23 cellular contexts compared by ENCODE assay signal in the genomic region with DNA sequence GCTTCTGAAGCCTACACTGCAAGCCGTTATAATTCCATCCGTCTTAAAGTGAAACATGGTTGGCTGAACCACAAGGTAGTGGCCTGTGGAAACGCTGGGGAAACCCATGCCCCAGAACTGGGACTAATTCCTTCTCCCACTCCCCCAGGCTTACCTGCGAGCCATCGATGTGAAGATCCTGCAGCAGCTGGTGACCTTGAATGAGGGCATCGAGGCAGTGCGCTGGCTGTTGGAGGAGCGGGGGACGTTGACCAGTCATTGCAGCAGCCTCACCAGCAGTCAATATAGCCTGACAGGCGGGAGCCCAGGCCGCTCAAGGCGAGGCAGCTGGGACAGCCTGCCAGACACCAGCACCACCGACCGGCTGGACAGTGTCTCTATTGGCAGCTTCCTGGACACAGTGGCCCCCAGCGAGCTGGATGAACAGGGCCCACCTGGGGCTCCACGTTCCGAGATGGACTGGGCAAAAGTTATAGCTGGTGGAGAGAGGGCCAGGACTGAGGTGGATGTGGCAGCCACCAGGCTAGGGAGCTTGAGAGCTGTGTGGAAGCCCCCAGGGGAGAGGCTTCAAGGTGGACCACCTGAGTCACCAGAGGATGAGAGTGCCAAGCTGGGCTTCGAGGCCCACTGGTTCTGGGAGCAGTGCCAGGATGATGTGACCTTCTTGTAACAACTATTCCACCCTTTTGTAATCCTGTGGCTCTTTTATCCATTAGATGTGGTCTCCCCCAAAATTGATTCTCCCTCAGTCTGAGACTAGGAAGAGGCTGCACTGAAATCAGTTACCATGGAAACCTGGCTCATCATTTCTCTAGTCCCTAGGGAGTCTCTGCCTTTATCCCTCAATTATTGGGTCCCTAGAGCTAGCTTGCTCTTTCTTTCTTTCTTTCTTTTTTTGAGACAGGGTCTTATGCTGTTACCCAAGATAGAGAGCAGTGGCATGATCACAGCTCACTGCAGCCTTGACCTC. TPM values are rescaled to one million over a fixed set of nuclear protein-coding genes. Genes with fewer than 3 reads are reported as not detected.
DNase-seq lines count a peak whose midpoint lies in the region; ATAC-seq and TF ChIP-seq lines count a peak whose summit lies in the region.
"Had no signal": no experiment of that assay in that cellular context is flagged by ENCODE, and none has a peak within 500 bp of the region (broad histone marks: within the 10 kb centered on the region; RNA-seq: fewer than 3 reads in every experiment).

No MANE protein-coding gene starts in this region.

- H3K9me3 Mint-ChIP-seq in type B pancreatic cell = no peaks in the 10 kb centered on the region
- H3K9me3 Mint-ChIP-seq: activated naive CD4-positive, alpha-beta T cell treated with anti-CD3 and anti-CD28 coated beads, Interleukin-2, amount 10 ng/mL, durations not matched to agents 7 days and 5 days; CD4-positive, CD25-positive, alpha-beta regulatory T cell; neural progenitor cell had no signal

- ATAC-seq in HG02870 (IDR thresholded peaks at IDR 0.05; ENCODE audit: unreplicated experiment) = no peak
- ATAC-seq: left colon, sciatic nerve had no signal

- H3K36me3 Mint-ChIP-seq in type B pancreatic cell = no peaks in the 10 kb centered on the region
- H3K36me3 Mint-ChIP-seq: activated naive CD4-positive, alpha-beta T cell treated with anti-CD3 and anti-CD28 coated beads, Interleukin-2, amount 10 ng/mL, durations not matched to agents 7 days and 5 days; CD4-positive, CD25-positive, alpha-beta regulatory T cell; neural progenitor cell had no signal

- DNase-seq in NCI-H82 (lab: John Stamatoyannopoulos, UW) (peak; percentile 70), NCI-H82 treated with DMSO at 0.1 percent for 48 hours (lab: John Stamatoyannopoulos, UW; ENCODE audit: unreplicated experiment) (no peak), RPMI7951 (ENCODE audit: low read depth) (peak; percentile 38), fibroblast of mammary gland (ENCODE audit: low read depth) (peak; percentile 14), superior temporal gyrus (ENCODE audit: extremely low spot score) (peak; percentile 50), type B pancreatic cell (ENCODE audit: extremely low spot score, unreplicated experiment) (no peak), BE2C (no peak)
- DNase-seq: activated CD4-positive, alpha-beta T cell treated with anti-CD3 and anti-CD28 coated beads for 48 hours; activated naive CD4-positive, alpha-beta T cell treated with anti-CD3 and anti-CD28 coated beads, Interleukin-2, amount 10 ng/mL, durations not matched to agents 7 days and 5 days; CD4-positive, CD25-positive, alpha-beta regulatory T cell; DND-41; foreskin melanocyte; left colon; midbrain; MV-4-11; NCI-H2081 treated with DMSO at 0.1 percent for 48 hours; Peyer's patch; stimulated activated naive CD4-positive, alpha-beta T cell treated with Interleukin-2 at 50 U/mL for 16 hours had no signal

- H3K27me3 Mint-ChIP-seq in type B pancreatic cell = no peaks in the 10 kb centered on the region

- no peak for TF ChIP-seq CTCF in fibroblast of mammary gland (conservative IDR thresholded peaks at IDR 0.05; ENCODE audit: control insufficient read depth, insufficient read depth, low read depth, low read length)
- TF ChIP-seq CTCF in type B pancreatic cell (conservative IDR thresholded peaks at IDR 0.05) = no peak
- no peak for TF ChIP-seq CTCF in BE2C (IDR thresholded peaks at IDR 0.05; ENCODE audit: low read depth, low read length)

- peaks cover 15% of the 10 kb centered on the region for H3K4me1 Mint-ChIP-seq in type B pancreatic cell (ENCODE audit: unreplicated experiment)

- no peaks in the 10 kb centered on the region for H3K4me1 ChIP-seq in BE2C
- H3K4me1 ChIP-seq: Peyer's patch had no signal

- H3K9me3 ChIP-seq in BE2C = no peaks in the 10 kb centered on the region
- H3K9me3 ChIP-seq: HAP-1, Peyer's patch had no signal

- no peak overlapping the region for H3K4me3 Mint-ChIP-seq in type B pancreatic cell
- H3K4me3 Mint-ChIP-seq: activated naive CD4-positive, alpha-beta T cell treated with anti-CD3 and anti-CD28 coated beads, Interleukin-2, amount 10 ng/mL, durations not matched to agents 7 days and 5 days; CD4-positive, CD25-positive, alpha-beta regulatory T cell had no signal

- no peaks in the 10 kb centered on the region for H3K36me3 ChIP-seq in BE2C
- H3K36me3 ChIP-seq: HAP-1, neural progenitor cell, Peyer's patch had no signal

- H3K27ac Mint-ChIP-seq in type B pancreatic cell = no peak overlapping the region
- H3K27ac Mint-ChIP-seq: activated naive CD4-positive, alpha-beta T cell treated with anti-CD3 and anti-CD28 coated beads, Interleukin-2, amount 10 ng/mL, durations not matched to agents 7 days and 5 days; CD4-positive, CD25-positive, alpha-beta regulatory T cell; neural progenitor cell had no signal

- no peaks in the 10 kb centered on the region for H3K27me3 ChIP-seq in BE2C
- H3K27me3 ChIP-seq: neural progenitor cell, Peyer's patch had no signal

- H3K4me3 ChIP-seq in fibroblast of mammary gland (ENCODE audit: control insufficient read depth, low read depth, low read length) (no peak overlapping the region), BE2C (ENCODE audit: low read depth, low read length) (no peak overlapping the region)
- H3K4me3 ChIP-seq: HAP-1, neural progenitor cell, Peyer's patch had no signal

RNA-seq across cellular contexts. Expression of gene LURAP1, which starts 16.7 kb away (rescaled TPM):
- total RNA-seq in RPMI7951 (2014; rRNA removed; shearing (Covaris generic)) = 4.4 and 4.5 TPM in 2 replicates
- 0.48 and 2.8 TPM in 2 replicates for total RNA-seq in type B pancreatic cell (ENCODE audit: low replicate concordance)
- 0.31 TPM for polyA plus RNA-seq in BE2C (2012; ENCODE audit: insufficient read depth, insufficient read length, low read depth)
- total RNA-seq: CD4-positive, CD25-positive, alpha-beta regulatory T cell had no signal
- polyA plus RNA-seq: CD4-positive, CD25-positive, alpha-beta regulatory T cell had no signal

RNA-seq across cellular contexts. Expression of gene POMGNT1, which starts 21.6 kb away (rescaled TPM):
- total RNA-seq in RPMI7951 (2014; rRNA removed; shearing (Covaris generic)) = 52.9 and 57.0 TPM in 2 replicates
- 50.7 and 74.0 TPM in 2 replicates for total RNA-seq in type B pancreatic cell (ENCODE audit: low replicate concordance)
- polyA plus RNA-seq in BE2C (2012; ENCODE audit: insufficient read depth, insufficient read length, low read depth) = 27.4 TPM

RNA-seq across cellular contexts. Expression of gene RAD54L, which starts 27.7 kb away (rescaled TPM):
- total RNA-seq in RPMI7951 (2014; rRNA removed; shearing (Covaris generic)) = 12.7 and 13.1 TPM in 2 replicates
- 9.6 and 22.9 TPM in 2 replicates for total RNA-seq in type B pancreatic cell (ENCODE audit: low replicate concordance)
- polyA plus RNA-seq in BE2C (2012; ENCODE audit: insufficient read depth, insufficient read length, low read depth) = 1.2 TPM

RNA-seq across cellular contexts. Expression of gene P3R3URF, which starts 43.5 kb away (rescaled TPM):
- total RNA-seq in RPMI7951 (2014; rRNA removed; shearing (Covaris generic)) = not detected in 2 replicates
- total RNA-seq in type B pancreatic cell (ENCODE audit: low replicate concordance) = not detected in 2 replicates
- not detected for polyA plus RNA-seq in BE2C (2012; ENCODE audit: insufficient read depth, insufficient read length, low read depth)
- total RNA-seq: CD4-positive, CD25-positive, alpha-beta regulatory T cell; left colon; Peyer's patch; sciatic nerve; urinary bladder had no signal
- polyA plus RNA-seq: CD4-positive, CD25-positive, alpha-beta regulatory T cell; urinary bladder had no signal

RNA-seq across cellular contexts. Expression of gene TSPAN1, which starts 44.9 kb away (rescaled TPM):
- total RNA-seq in RPMI7951 (2014; rRNA removed; shearing (Covaris generic)) = 0.48 TPM in 1 of 2 replicates, not detected in the other
- 22.2 and 27.6 TPM in 2 replicates for total RNA-seq in type B pancreatic cell (ENCODE audit: low replicate concordance)
- not detected for polyA plus RNA-seq in BE2C (2012; ENCODE audit: insufficient read depth, insufficient read length, low read depth)
- total RNA-seq: CD4-positive, CD25-positive, alpha-beta regulatory T cell had no signal
- polyA plus RNA-seq: CD4-positive, CD25-positive, alpha-beta regulatory T cell had no signal

Comparison
In these comparisons a context has a peak if more than half of its experiments do, and no peak if none do; other contexts are left out.
1. DNase-seq: peak in NCI-H82 (single experiment), RPMI7951 (single experiment), fibroblast of mammary gland (single experiment) and superior temporal gyrus (single experiment); none in NCI-H82 treated with DMSO at 0.1 percent for 48 hours (single experiment), type B pancreatic cell (single experiment) and BE2C (single experiment).